In genomic region chr6:123189805-123190204, GRCh38 we compare ENCODE assay signal across 17 cellular contexts.
"Had no signal": no experiment of that assay in that cellular context is flagged by ENCODE, and none has a peak within 500 bp of the region (broad histone marks: within the 10 kb centered on the region; RNA-seq: fewer than 3 reads in every experiment).

No MANE protein-coding gene starts in this region.

- H3K27ac Mint-ChIP-seq: naive thymus-derived CD4-positive, alpha-beta T cell had no signal

- H3K4me3 Mint-ChIP-seq: naive thymus-derived CD4-positive, alpha-beta T cell had no signal

- H3K4me1 ChIP-seq: esophagus muscularis mucosa, foreskin keratinocyte, gastroesophageal sphincter, heart left ventricle, left lung, lower lobe of right lung had no signal

- H3K36me3 ChIP-seq: esophagus muscularis mucosa, gastroesophageal sphincter, heart left ventricle, left lung, lower lobe of right lung had no signal

- H3K27me3 Mint-ChIP-seq: naive thymus-derived CD4-positive, alpha-beta T cell had no signal

- H3K36me3 Mint-ChIP-seq: naive thymus-derived CD4-positive, alpha-beta T cell had no signal

- H3K4me1 Mint-ChIP-seq: naive thymus-derived CD4-positive, alpha-beta T cell had no signal

- H3K27ac ChIP-seq: coronary artery, dorsolateral prefrontal cortex, esophagus muscularis mucosa, foreskin keratinocyte, gastroesophageal sphincter, heart left ventricle, left lung, lower lobe of right lung had no signal

- ATAC-seq: foreskin keratinocyte; gastroesophageal sphincter; heart left ventricle; left cardiac atrium; left lung; left ventricle myocardium superior; lower lobe of right lung; naive thymus-derived CD4-positive, alpha-beta T cell had no signal

- DNase-seq: dermis blood vessel endothelial cell; dorsolateral prefrontal cortex; effector CD4-positive, alpha-beta T cell; effector memory CD4-positive, alpha-beta T cell; foreskin keratinocyte; heart left ventricle; hippocampal formation; left cardiac atrium; left lung; left ventricle myocardium superior; lower lobe of right lung; mesenchymal stem cell; midbrain; naive thymus-derived CD4-positive, alpha-beta T cell had no signal

- H3K4me3 ChIP-seq: coronary artery, dorsolateral prefrontal cortex, esophagus muscularis mucosa, gastroesophageal sphincter, heart left ventricle, left lung, lower lobe of right lung had no signal

- H3K27me3 ChIP-seq: dorsolateral prefrontal cortex, esophagus muscularis mucosa, foreskin keratinocyte, gastroesophageal sphincter, heart left ventricle, left lung had no signal
